12 cellular contexts compared by ENCODE assay signal in the genomic region with DNA sequence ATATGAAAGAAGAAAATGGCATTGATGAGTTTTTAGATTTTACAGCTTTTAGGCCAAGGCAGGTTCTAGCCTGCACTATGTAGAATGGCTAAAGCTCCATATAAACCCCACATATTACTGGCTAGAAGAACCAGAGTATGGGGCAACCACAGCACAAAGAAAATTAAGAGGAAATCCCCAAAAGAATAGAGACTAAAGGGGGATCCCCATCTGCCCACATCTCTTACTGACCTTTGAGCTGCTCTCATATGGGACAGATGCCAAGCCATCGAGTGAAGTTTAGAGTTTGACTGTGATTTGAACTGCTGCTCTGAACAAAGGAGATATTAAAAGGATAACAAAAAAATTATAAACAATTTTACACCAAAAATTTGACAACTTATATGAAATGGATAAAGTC.
DNase-seq lines count a peak whose midpoint lies in the region; ATAC-seq lines count a peak whose summit lies in the region.
"Had no signal": no experiment of that assay in that cellular context is flagged by ENCODE, and none has a peak within 500 bp of the region (broad histone marks: within the 10 kb centered on the region; RNA-seq: fewer than 3 reads in every experiment).

No MANE protein-coding gene starts in this region.

- no peak overlapping the region for H3K27ac Mint-ChIP-seq in activated naive CD4-positive, alpha-beta T cell treated with anti-CD3 and anti-CD28 coated beads for 36 hours
- H3K27ac Mint-ChIP-seq in T-cell = no peak overlapping the region

- no peaks in the 10 kb centered on the region for H3K4me1 Mint-ChIP-seq in activated naive CD4-positive, alpha-beta T cell treated with anti-CD3 and anti-CD28 coated beads for 36 hours (ENCODE audit: low read depth)
- no peaks in the 10 kb centered on the region for H3K4me1 Mint-ChIP-seq in T-cell

- H3K9me3 Mint-ChIP-seq in activated naive CD4-positive, alpha-beta T cell treated with anti-CD3 and anti-CD28 coated beads for 36 hours = no peaks in the 10 kb centered on the region
- H3K9me3 Mint-ChIP-seq in T-cell = no peaks in the 10 kb centered on the region

- POLR2A ChIA-PET in T-cell (lab: Charles Lee) = no interaction called here

- H3K27me3 Mint-ChIP-seq in activated naive CD4-positive, alpha-beta T cell treated with anti-CD3 and anti-CD28 coated beads for 36 hours (ENCODE audit: low read depth) = peaks cover 6% of the 10 kb centered on the region
- H3K27me3 Mint-ChIP-seq in T-cell = peaks cover 5 to 9% of the 10 kb centered on the region in 2 donors

- no peak overlapping the region for H3K4me3 Mint-ChIP-seq in activated naive CD4-positive, alpha-beta T cell treated with anti-CD3 and anti-CD28 coated beads for 36 hours
- no peak overlapping the region for H3K4me3 Mint-ChIP-seq in T-cell

- DNase-seq in activated naive CD4-positive, alpha-beta T cell treated with anti-CD3 and anti-CD28 coated beads for 36 hours = peak; percentile 6
- DNase-seq in activated naive CD4-positive, alpha-beta T cell (lab: John Stamatoyannopoulos, UW) = no peak
- DNase-seq in stimulated activated naive CD8-positive, alpha-beta T cell treated with anti-CD3 and anti-CD28 coated beads, Interleukin-15, Interleukin-2, amounts not matched to agents 100 U/mL and 50 U/mL, for 24 hours = peak; percentile 14
- no peak for DNase-seq in NCI-H2227 (lab: John Stamatoyannopoulos, UW; ENCODE audit: unreplicated experiment)
- no peak for DNase-seq in T-cell
- no peak for DNase-seq in T-helper 1 cell
- DNase-seq: activated CD8-positive, alpha-beta memory T cell treated with anti-CD3 and anti-CD28 coated beads for 24 hours; anterior cingulate cortex; DND-41; NCI-H82 had no signal

- no peaks in the 10 kb centered on the region for H3K36me3 Mint-ChIP-seq in activated naive CD4-positive, alpha-beta T cell treated with anti-CD3 and anti-CD28 coated beads for 36 hours (ENCODE audit: low read depth)
- H3K36me3 Mint-ChIP-seq in T-cell = no peaks in the 10 kb centered on the region

- intact Hi-C loops in activated naive CD4-positive, alpha-beta T cell treated with anti-CD3 and anti-CD28 coated beads for 36 hours (cut with micrococcal nuclease) = no loop called here

- ATAC-seq in GM21786 (IDR thresholded peaks at IDR 0.05; ENCODE audit: unreplicated experiment) = peak; percentile 95
- ATAC-seq in HG03175 (IDR thresholded peaks at IDR 0.05; ENCODE audit: unreplicated experiment) = peak; percentile 87
- peak; percentile 86 for ATAC-seq in stimulated activated naive CD8-positive, alpha-beta T cell treated with anti-CD3 and anti-CD28 coated beads, Interleukin-15, Interleukin-2, amounts not matched to agents 100 U/mL and 50 U/mL, for 24 hours
- no peak for ATAC-seq in T-cell (replicated peaks in 1 of 4)

- CTCF ChIA-PET in activated naive CD4-positive, alpha-beta T cell treated with anti-CD3 and anti-CD28 coated beads for 36 hours (lab: Charles Lee) = no interaction called here
- CTCF ChIA-PET in T-cell (lab: Charles Lee) = no interaction called here

Comparison
In these comparisons a context has a peak if more than half of its experiments do, and no peak if none do; other contexts are left out.
1. DNase-seq: peak in activated naive CD4-positive, alpha-beta T cell treated with anti-CD3 and anti-CD28 coated beads for 36 hours (single experiment) and stimulated activated naive CD8-positive, alpha-beta T cell treated with anti-CD3 and anti-CD28 coated beads, Interleukin-15, Interleukin-2, amounts not matched to agents 100 U/mL and 50 U/mL, for 24 hours (single experiment); none in activated naive CD4-positive, alpha-beta T cell (0 of 4), NCI-H2227 (single experiment), T-cell (0 of 34) and T-helper 1 cell (0 of 5).
2. ATAC-seq: peak in GM21786 (single experiment), HG03175 (single experiment) and stimulated activated naive CD8-positive, alpha-beta T cell treated with anti-CD3 and anti-CD28 coated beads, Interleukin-15, Interleukin-2, amounts not matched to agents 100 U/mL and 50 U/mL, for 24 hours (single experiment); none in T-cell (0 of 4).